Comparison of ENCODE assay signal across 22 cellular contexts in genomic region chrX:129609395-129609794, GRCh38. TPM values are rescaled to one million over a fixed set of nuclear protein-coding genes. Genes with fewer than 3 reads are reported as not detected.
DNase-seq lines count a peak whose midpoint lies in the region; ATAC-seq, FAIRE-seq and TF ChIP-seq lines count a peak whose summit lies in the region.
"Had no signal": no experiment of that assay in that cellular context is flagged by ENCODE, and none has a peak within 500 bp of the region (broad histone marks: within the 10 kb centered on the region; RNA-seq: fewer than 3 reads in every experiment).

No MANE protein-coding gene starts in this region.

- H3K36me3 ChIP-seq in K562 (ENCODE audit: control insufficient read depth, insufficient read depth, low read length), result no peaks in the 10 kb centered on the region
- H3K36me3 ChIP-seq in neural progenitor cell, result no peaks in the 10 kb centered on the region
- no peaks in the 10 kb centered on the region for H3K36me3 ChIP-seq in pancreas

- peak; percentile 43; the same call in 2 of the 3 replicates for ATAC-seq in K562
- ATAC-seq in pancreas, result no peak
- no peak for ATAC-seq in T-cell (replicated peaks in 1 of 4)
- ATAC-seq: activated naive CD8-positive, alpha-beta T cell treated with anti-CD3 and anti-CD28 coated beads, Interleukin-2, amount 50 U/mL, for 24 hours; WTC11 had no signal

- H4K20me1 ChIP-seq in K562 (replicated peaks; ENCODE audit: control insufficient read depth, insufficient read depth, low read length), result no peaks in the 10 kb centered on the region
- H4K20me1 ChIP-seq in neural progenitor cell (ENCODE audit: low read depth), result no peaks in the 10 kb centered on the region

- CTCF ChIA-PET in K562 (lab: Yijun Ruan, JAX; ENCODE audit: low intra/inter-chr PET ratio) (interaction anchor here (1.4 kb wide), 1 partner anchor 117 kb away, joined by 4 read pairs; no protein-coding TSS in a partner anchor), T-cell (lab: Charles Lee) (interaction anchor here (0.5 to 2.0 kb wide), 5 partner anchors 27 to 451 kb away, joined by 3 to 7 read pairs (median 3); no protein-coding TSS in a partner anchor)

- H3K27me3 Mint-ChIP-seq in neural progenitor cell (ENCODE audit: insufficient read depth, low read depth) (peaks cover 15% of the 10 kb centered on the region), T-cell (peaks cover 0 to 10% of the 10 kb centered on the region in 2 donors)
- H3K27me3 Mint-ChIP-seq: activated naive CD8-positive, alpha-beta T cell treated with anti-CD3 and anti-CD28 coated beads, Interleukin-2, amount 50 U/mL, for 24 hours; central memory CD8-positive, alpha-beta T cell had no signal

- H3K9me3 ChIP-seq in K562 (replicated peaks; ENCODE audit: control insufficient read depth, insufficient read depth, low read depth, low read length) (no peaks in the 10 kb centered on the region), neural progenitor cell (ENCODE audit: low read depth) (no peaks in the 10 kb centered on the region), pancreas (no peaks in the 10 kb centered on the region)

- POLR2A ChIA-PET in K562 (lab: Yijun Ruan, JAX), result no interaction called here
- POLR2A ChIA-PET in T-cell (lab: Charles Lee), result interaction anchor here in 1 of 2 donors (0.5 kb wide), 1 partner anchor 70 kb away, joined by 11 read pairs; no protein-coding TSS in a partner anchor

- no peaks in the 10 kb centered on the region for H3K36me3 Mint-ChIP-seq in neural progenitor cell
- no peaks in the 10 kb centered on the region for H3K36me3 Mint-ChIP-seq in T-cell
- H3K36me3 Mint-ChIP-seq: type B pancreatic cell, WTC11 had no signal

- BruUV-seq in K562 (replicated peaks; lab: Mats Ljungman, UMichigan), result no TSS peak

- H3K27ac Mint-ChIP-seq in neural progenitor cell (peak overlapping the region; percentile 57), T-cell (no peak overlapping the region)
- H3K27ac Mint-ChIP-seq: activated naive CD8-positive, alpha-beta T cell treated with anti-CD3 and anti-CD28 coated beads, Interleukin-2, amount 50 U/mL, for 24 hours; activated T-helper 1 cell treated with anti-CD3 and anti-CD28 coated beads, Interleukin-12 subunit alpha, Interleukin-12 subunit beta, Interleukin-2, Interleukin-4 antibody, amounts not matched to agents 30 ng/mL and 10 ng/mL and 1 ng/mL, durations not matched to agents 14 hours and 24 hours and 36 hours; nephron; type B pancreatic cell; WTC11 had no signal

- TF ChIP-seq RAD21 in K562 (CRISPR knock-in tag; conservative IDR thresholded peaks at IDR 0.05 in 1 of 2, IDR thresholded peaks at IDR 0.05 in 1 of 2), result peak in 1 of 2 experiments; percentile 44; a peak in 2 of 4 replicates

- H3K9me3 Mint-ChIP-seq in neural progenitor cell (peaks cover 2% of the 10 kb centered on the region), T-cell (no peaks in the 10 kb centered on the region)
- H3K9me3 Mint-ChIP-seq: activated naive CD8-positive, alpha-beta T cell treated with anti-CD3 and anti-CD28 coated beads, Interleukin-2, amount 50 U/mL, for 24 hours; activated T-helper 1 cell treated with anti-CD3 and anti-CD28 coated beads, Interleukin-12 subunit alpha, Interleukin-12 subunit beta, Interleukin-2, Interleukin-4 antibody, amounts not matched to agents 30 ng/mL and 10 ng/mL and 1 ng/mL, durations not matched to agents 14 hours and 24 hours and 36 hours; central memory CD8-positive, alpha-beta T cell; nephron; type B pancreatic cell; WTC11 had no signal

- H3K27me3 ChIP-seq in K562 (ENCODE audit: control insufficient read depth in 2 of 2, insufficient read depth in 2 of 2, low read length in 2 of 2) (no peaks in the 10 kb centered on the region), neural progenitor cell (no peaks in the 10 kb centered on the region), pancreas (peaks cover 0 to 15% (median 0%) of the 10 kb centered on the region in 4 donors)

- H3K27ac ChIP-seq in K562 (ENCODE audit: extremely low read depth, low read depth, low read length) (no peak overlapping the region), neural progenitor cell (no peak overlapping the region), pancreas (no peak overlapping the region)

- peaks cover 4% of the 10 kb centered on the region for H3K9me1 ChIP-seq in K562 (ENCODE audit: control insufficient read depth, insufficient read depth, low read length)

- DNase-seq in NCI-H748 (lab: John Stamatoyannopoulos, UW; ENCODE audit: unreplicated experiment), result peak; percentile 3
- no peak for DNase-seq in NCI-H748 treated with DMSO at 0.1 percent for 48 hours (lab: John Stamatoyannopoulos, UW)
- DNase-seq in Kasumi-1 (lab: John Stamatoyannopoulos, UW), result peak; percentile 4 to 31
- peak in 3 of 4 experiments; percentile 11 to 17 (median 11) for DNase-seq in K562 (ENCODE audit: extremely low read depth in 1 of 4, low spot score in 3 of 4)
- no peak for DNase-seq in neural progenitor cell (ENCODE audit: low spot score)
- no peak for DNase-seq in pancreas
- no peak for DNase-seq in T-cell
- no peak for DNase-seq in C1 segment of cervical spinal cord (lab: John Stamatoyannopoulos, UW)
- DNase-seq: activated naive CD8-positive, alpha-beta T cell treated with anti-CD3 and anti-CD28 coated beads, Interleukin-2, amount 50 U/mL, for 24 hours; foreskin melanocyte; NCI-H2029; NCI-H510A; RPMI8226; stimulated activated CD4-positive, alpha-beta T cell treated with anti-CD3 and anti-CD28 coated beads, Interleukin-15, amount 100 ng/mL, for 24 hours; stimulated activated naive CD4-positive, alpha-beta T cell treated with Interleukin-2 at 50 U/mL for 16 hours had no signal

- H3K4me3 ChIP-seq in K562, result no peak overlapping the region
- no peak overlapping the region for H3K4me3 ChIP-seq in neural progenitor cell
- H3K4me3 ChIP-seq in pancreas, result no peak overlapping the region

- FAIRE-seq in K562 (lab: Jason Lieb, UNC), result no peak
- FAIRE-seq in pancreas (lab: Jason Lieb, UNC), result no peak
- FAIRE-seq: A204.1 had no signal

- H3K4me1 ChIP-seq in K562 (replicated peaks in 1 of 2; ENCODE audit: control insufficient read depth in 2 of 2, insufficient read depth in 2 of 2, low read length in 2 of 2) (peaks cover 8 to 9% of the 10 kb centered on the region in 2 experiments; a peak in 4 of 5 replicates), neural progenitor cell (no peaks in the 10 kb centered on the region), pancreas (no peaks in the 10 kb centered on the region)

- H2AFZ ChIP-seq in K562 (ENCODE audit: low read depth, low read length), result no peak overlapping the region
- H2AFZ ChIP-seq in neural progenitor cell (replicated peaks), result no peak overlapping the region

- TF ChIP-seq POLR2A in K562 (conservative IDR thresholded peaks at IDR 0.05), result no peak

- no peak overlapping the region for H3K4me3 Mint-ChIP-seq in neural progenitor cell
- no peak overlapping the region for H3K4me3 Mint-ChIP-seq in T-cell
- H3K4me3 Mint-ChIP-seq: activated naive CD8-positive, alpha-beta T cell treated with anti-CD3 and anti-CD28 coated beads, Interleukin-2, amount 50 U/mL, for 24 hours; activated T-helper 1 cell treated with anti-CD3 and anti-CD28 coated beads, Interleukin-12 subunit alpha, Interleukin-12 subunit beta, Interleukin-2, Interleukin-4 antibody, amounts not matched to agents 30 ng/mL and 10 ng/mL and 1 ng/mL, durations not matched to agents 14 hours and 24 hours and 36 hours; central memory CD8-positive, alpha-beta T cell; nephron; type B pancreatic cell; WTC11 had no signal

- in situ Hi-C loops in K562 (cut with MboI), result loop anchor here (5.0 to 10.0 kb wide), 4 partner anchors 118 to 455 kb away; no protein-coding TSS in a partner anchor

- no peak overlapping the region for H3K4me2 ChIP-seq in K562 (ENCODE audit: insufficient read depth, low read length)
- no peak overlapping the region for H3K4me2 ChIP-seq in neural progenitor cell

- intact Hi-C loops in K562 (cut with micrococcal nuclease), result loop anchor here (5.0 kb wide), 4 partner anchors 48 to 583 kb away; no protein-coding TSS in a partner anchor
- intact Hi-C loops in pancreas (cut with DNase I), result no loop called here

- H3K79me2 ChIP-seq in K562 (ENCODE audit: control insufficient read depth, insufficient read depth, low read length) (no peaks in the 10 kb centered on the region), neural progenitor cell (ENCODE audit: low read depth) (no peaks in the 10 kb centered on the region)

- no peak overlapping the region for H3K9ac ChIP-seq in K562 (ENCODE audit: insufficient read depth in 1 of 2, low read depth in 2 of 2, low read length in 2 of 2)
- H3K9ac ChIP-seq in neural progenitor cell, result no peak overlapping the region

- peak in 2 of 3 experiments; percentile 32 to 40; a peak in 2 of 6 replicates for TF ChIP-seq CTCF in K562 (IDR thresholded peaks at IDR 0.05 in 2 of 3, conservative IDR thresholded peaks at IDR 0.05 in 1 of 3; ENCODE audit: insufficient read depth in 2 of 3, low read depth in 1 of 3, low read length in 3 of 3)
- TF ChIP-seq CTCF in neural progenitor cell (IDR thresholded peaks at IDR 0.05), result no peak
- no peak for TF ChIP-seq CTCF in pancreas (IDR thresholded peaks at IDR 0.05)

- H3K4me1 Mint-ChIP-seq in neural progenitor cell, result peaks cover 10% of the 10 kb centered on the region
- peaks cover 0 to 24% (median 14%) of the 10 kb centered on the region in 3 donors for H3K4me1 Mint-ChIP-seq in T-cell

- H3F3A ChIP-seq in neural progenitor cell (ENCODE audit: low read depth), result no peaks in the 10 kb centered on the region

- 0% methylated on average over 1 of the region's 1 CpG for WGBS in K562 (ENCODE audit: insufficient coverage, low coverage, missing lambda C conversion rate)
- WGBS in pancreas, 2 donors, result 61% methylated on average over 1 of the region's 1 CpG

- no peak for TF ChIP-seq EP300 in K562 (IDR thresholded peaks at IDR 0.05; ENCODE audit: low read length)

RNA-seq across cellular contexts. Expression of gene APLN, which starts 45.4 kb away (rescaled TPM):
- not detected in 2 replicates for total RNA-seq in K562 (2011; cell fraction: chromatin; rRNA removed; ENCODE audit: low replicate concordance)
- not detected in 2 replicates for total RNA-seq in K562 (2011; cell fraction: nucleolus; rRNA removed)
- total RNA-seq in K562 (2011; cell fraction: nucleoplasm; rRNA removed), result not detected in 2 replicates
- total RNA-seq in K562 (2014; rRNA removed), result not detected in 2 replicates
- not detected in 2 replicates for total RNA-seq in K562 (2014; rRNA removed; fragmentation: Illumina TruSeq; extraction: Trizol)
- 0.08 TPM in 1 of 2 replicates, not detected in the other for total RNA-seq in K562 (2015; rRNA removed; fragmentation: Illumina TruSeq; extraction: Trizol)
- total RNA-seq in K562 (2021), result 0.04 TPM in 1 of 2 replicates, not detected in the other
- not detected in 2 replicates for polyA plus RNA-seq in K562 (2011; rRNA removed)
- 0.03 and 0.04 TPM in 2 replicates for polyA plus RNA-seq in K562 (2011; cell fraction: cytosol; rRNA removed)
- not detected in 2 replicates for polyA plus RNA-seq in K562 (2011; cell fraction: nucleus; rRNA removed)
- polyA plus RNA-seq in K562 (2012), result not detected in 2 replicates
- 0.06 TPM in 1 of 2 replicates, not detected in the other for polyA plus RNA-seq in K562 (2014; fragmentation: Illumina TruSeq; extraction: Trizol)
- not detected for polyA plus RNA-seq in K562 (2014; fragmentation: Nextera tagmentation; extraction: Ambion mirVana)
- 0.04 TPM in 1 of 2 replicates, not detected in the other for polyA plus RNA-seq in K562 (2014; rRNA removed)
- polyA minus RNA-seq in K562 (2011; rRNA and poly(A)+ RNA removed), result not detected in 2 replicates
- not detected in 2 replicates for polyA minus RNA-seq in K562 (2011; cell fraction: cytosol; rRNA and poly(A)+ RNA removed)
- polyA minus RNA-seq in K562 (2011; cell fraction: nucleus; rRNA and poly(A)+ RNA removed), result not detected in 2 replicates
- total RNA-seq in neural progenitor cell (ENCODE audit: low replicate concordance), result 0.22 and 0.46 TPM in 2 replicates
- under 1 TPM in 5 of 6 donors, not detected in 1; 0.09 to 0.61 (median 0.23) TPM for total RNA-seq in pancreas
- polyA plus RNA-seq in pancreas, result under 1 TPM; 0.19 TPM
- under 1 TPM in 1 of 5 donors, not detected in 4; 0.06 TPM for total RNA-seq in T-cell
- total RNA-seq: MCF 10A had no signal

Comparison
In these comparisons a context has a peak if more than half of its experiments do, and no peak if none do; other contexts are left out.
1. DNase-seq: peak in NCI-H748 (single experiment), Kasumi-1 (2 of 2) and K562 (3 of 4); none in NCI-H748 treated with DMSO at 0.1 percent for 48 hours (single experiment), neural progenitor cell (single experiment), pancreas (0 of 6), T-cell (0 of 34) and C1 segment of cervical spinal cord (0 of 14).
2. CTCF ChIP-seq: peak in K562 (2 of 3); none in neural progenitor cell (single experiment) and pancreas (0 of 4).